Comparison of ENCODE assay signal across 1 cellular context in the genomic region with DNA sequence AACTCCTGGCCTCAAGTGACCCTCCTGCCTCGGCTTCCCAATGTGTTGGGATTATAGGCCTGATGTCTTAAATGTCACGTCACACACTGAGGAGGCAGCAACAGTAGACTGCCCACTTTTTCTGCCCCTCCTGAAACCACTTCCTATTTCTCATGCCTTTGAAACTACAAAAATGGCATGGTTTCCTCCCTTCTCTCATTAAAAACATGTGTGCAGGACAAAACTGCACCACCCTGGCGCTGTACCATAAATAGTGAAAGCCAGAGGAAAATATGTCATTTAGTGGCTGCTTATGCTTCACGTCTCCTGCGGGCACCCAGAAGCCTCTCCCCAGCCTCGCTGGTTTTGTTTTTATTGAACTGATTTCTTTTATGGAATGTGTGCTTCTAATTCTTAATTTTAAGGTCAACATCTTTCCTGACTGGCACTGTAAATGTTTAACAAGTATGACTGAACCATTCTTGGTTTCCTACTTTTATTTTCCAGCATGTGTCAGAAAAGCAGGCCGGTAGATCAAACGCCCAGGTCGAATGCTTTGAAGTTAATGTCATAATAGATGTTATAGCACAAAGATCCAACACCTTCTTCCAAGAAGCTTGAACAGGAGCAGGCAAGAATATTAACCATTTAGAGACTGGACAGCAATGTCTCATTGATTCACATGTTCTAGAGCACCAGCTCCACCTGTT.
TF ChIP-seq lines count a peak whose summit lies in the region.

No MANE protein-coding gene starts in this region.

TF ChIP-seq in SK-N-SH, 30 proteins besides CTCF, POLR2A, EP300 and RAD21 (continued from another document):
- TF ChIP-seq, protein P1, sequence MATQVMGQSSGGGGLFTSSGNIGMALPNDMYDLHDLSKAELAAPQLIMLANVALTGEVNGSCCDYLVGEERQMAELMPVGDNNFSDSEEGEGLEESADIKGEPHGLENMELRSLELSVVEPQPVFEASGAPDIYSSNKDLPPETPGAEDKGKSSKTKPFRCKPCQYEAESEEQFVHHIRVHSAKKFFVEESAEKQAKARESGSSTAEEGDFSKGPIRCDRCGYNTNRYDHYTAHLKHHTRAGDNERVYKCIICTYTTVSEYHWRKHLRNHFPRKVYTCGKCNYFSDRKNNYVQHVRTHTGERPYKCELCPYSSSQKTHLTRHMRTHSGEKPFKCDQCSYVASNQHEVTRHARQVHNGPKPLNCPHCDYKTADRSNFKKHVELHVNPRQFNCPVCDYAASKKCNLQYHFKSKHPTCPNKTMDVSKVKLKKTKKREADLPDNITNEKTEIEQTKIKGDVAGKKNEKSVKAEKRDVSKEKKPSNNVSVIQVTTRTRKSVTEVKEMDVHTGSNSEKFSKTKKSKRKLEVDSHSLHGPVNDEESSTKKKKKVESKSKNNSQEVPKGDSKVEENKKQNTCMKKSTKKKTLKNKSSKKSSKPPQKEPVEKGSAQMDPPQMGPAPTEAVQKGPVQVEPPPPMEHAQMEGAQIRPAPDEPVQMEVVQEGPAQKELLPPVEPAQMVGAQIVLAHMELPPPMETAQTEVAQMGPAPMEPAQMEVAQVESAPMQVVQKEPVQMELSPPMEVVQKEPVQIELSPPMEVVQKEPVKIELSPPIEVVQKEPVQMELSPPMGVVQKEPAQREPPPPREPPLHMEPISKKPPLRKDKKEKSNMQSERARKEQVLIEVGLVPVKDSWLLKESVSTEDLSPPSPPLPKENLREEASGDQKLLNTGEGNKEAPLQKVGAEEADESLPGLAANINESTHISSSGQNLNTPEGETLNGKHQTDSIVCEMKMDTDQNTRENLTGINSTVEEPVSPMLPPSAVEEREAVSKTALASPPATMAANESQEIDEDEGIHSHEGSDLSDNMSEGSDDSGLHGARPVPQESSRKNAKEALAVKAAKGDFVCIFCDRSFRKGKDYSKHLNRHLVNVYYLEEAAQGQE (IDR thresholded peaks at IDR 0.05; ENCODE audit: low read depth, low read length) = no peak
- TF ChIP-seq TCF12 (IDR thresholded peaks at IDR 0.05) (peak; percentile 100), RCOR1 (IDR thresholded peaks at IDR 0.05; ENCODE audit: low read length) (no peak), JUND (IDR thresholded peaks at IDR 0.05) (peak; percentile 84), FOXM1 (IDR thresholded peaks at IDR 0.05; ENCODE audit: low read depth) (peak; percentile 75), RXRA (IDR thresholded peaks at IDR 0.05; ENCODE audit: borderline replicate concordance, low read depth) (peak; percentile 46; the same call in 1 of the 2 replicates), FOXJ3 (CRISPR knock-in tag; IDR thresholded peaks at IDR 0.05) (no peak), YY1 (IDR thresholded peaks at IDR 0.05; ENCODE audit: low read depth) (peak; percentile 45; the same call in 1 of the 2 replicates), TEAD4 (IDR thresholded peaks at IDR 0.05; ENCODE audit: borderline replicate concordance, insufficient read depth) (peak; percentile 90), MEF2A (IDR thresholded peaks at IDR 0.05; ENCODE audit: borderline replicate concordance, low read depth) (peak; percentile 76; the same call in 1 of the 2 replicates), MXI1 (IDR thresholded peaks at IDR 0.05; ENCODE audit: low read depth, low read length) (no peak), GABPA (IDR thresholded peaks at IDR 0.05; ENCODE audit: low read depth) (peak; percentile 57), GATA2 (CRISPR knock-in tag; IDR thresholded peaks at IDR 0.05) (no peak), EZH2phosphoT487 (IDR thresholded peaks at IDR 0.05; ENCODE audit: borderline replicate concordance, low read depth) (no peak), SIN3A (IDR thresholded peaks at IDR 0.05; ENCODE audit: borderline replicate concordance, low read depth, low read length) (no peak; the same call in 1 of the 2 replicates), SMC3 (IDR thresholded peaks at IDR 0.05; ENCODE audit: low read depth, low read length) (no peak), NRF1 (IDR thresholded peaks at IDR 0.05; ENCODE audit: low read depth, low read length) (no peak), TAF1 (IDR thresholded peaks at IDR 0.05; ENCODE audit: borderline replicate concordance, low read depth, low read length) (no peak), RFX5 (IDR thresholded peaks at IDR 0.05; ENCODE audit: low read length) (no peak), FOSL2 (IDR thresholded peaks at IDR 0.05; ENCODE audit: borderline replicate concordance, low read depth) (peak; percentile 83), NFIC (IDR thresholded peaks at IDR 0.05; ENCODE audit: borderline replicate concordance) (peak; percentile 92), CHD2 (IDR thresholded peaks at IDR 0.05; ENCODE audit: low read length, partially characterized antibody) (no peak)
- TF ChIP-seq, protein P2, sequence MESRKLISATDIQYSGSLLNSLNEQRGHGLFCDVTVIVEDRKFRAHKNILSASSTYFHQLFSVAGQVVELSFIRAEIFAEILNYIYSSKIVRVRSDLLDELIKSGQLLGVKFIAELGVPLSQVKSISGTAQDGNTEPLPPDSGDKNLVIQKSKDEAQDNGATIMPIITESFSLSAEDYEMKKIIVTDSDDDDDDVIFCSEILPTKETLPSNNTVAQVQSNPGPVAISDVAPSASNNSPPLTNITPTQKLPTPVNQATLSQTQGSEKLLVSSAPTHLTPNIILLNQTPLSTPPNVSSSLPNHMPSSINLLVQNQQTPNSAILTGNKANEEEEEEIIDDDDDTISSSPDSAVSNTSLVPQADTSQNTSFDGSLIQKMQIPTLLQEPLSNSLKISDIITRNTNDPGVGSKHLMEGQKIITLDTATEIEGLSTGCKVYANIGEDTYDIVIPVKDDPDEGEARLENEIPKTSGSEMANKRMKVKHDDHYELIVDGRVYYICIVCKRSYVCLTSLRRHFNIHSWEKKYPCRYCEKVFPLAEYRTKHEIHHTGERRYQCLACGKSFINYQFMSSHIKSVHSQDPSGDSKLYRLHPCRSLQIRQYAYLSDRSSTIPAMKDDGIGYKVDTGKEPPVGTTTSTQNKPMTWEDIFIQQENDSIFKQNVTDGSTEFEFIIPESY (IDR thresholded peaks at IDR 0.05; ENCODE audit: borderline replicate concordance, low read depth) = peak; percentile 81; the same call in 1 of the 2 replicates
- TF ChIP-seq, protein P3, sequence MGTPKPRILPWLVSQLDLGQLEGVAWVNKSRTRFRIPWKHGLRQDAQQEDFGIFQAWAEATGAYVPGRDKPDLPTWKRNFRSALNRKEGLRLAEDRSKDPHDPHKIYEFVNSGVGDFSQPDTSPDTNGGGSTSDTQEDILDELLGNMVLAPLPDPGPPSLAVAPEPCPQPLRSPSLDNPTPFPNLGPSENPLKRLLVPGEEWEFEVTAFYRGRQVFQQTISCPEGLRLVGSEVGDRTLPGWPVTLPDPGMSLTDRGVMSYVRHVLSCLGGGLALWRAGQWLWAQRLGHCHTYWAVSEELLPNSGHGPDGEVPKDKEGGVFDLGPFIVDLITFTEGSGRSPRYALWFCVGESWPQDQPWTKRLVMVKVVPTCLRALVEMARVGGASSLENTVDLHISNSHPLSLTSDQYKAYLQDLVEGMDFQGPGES (IDR thresholded peaks at IDR 0.05; ENCODE audit: low read depth, low read length) = no peak
- TF ChIP-seq, protein P4, sequence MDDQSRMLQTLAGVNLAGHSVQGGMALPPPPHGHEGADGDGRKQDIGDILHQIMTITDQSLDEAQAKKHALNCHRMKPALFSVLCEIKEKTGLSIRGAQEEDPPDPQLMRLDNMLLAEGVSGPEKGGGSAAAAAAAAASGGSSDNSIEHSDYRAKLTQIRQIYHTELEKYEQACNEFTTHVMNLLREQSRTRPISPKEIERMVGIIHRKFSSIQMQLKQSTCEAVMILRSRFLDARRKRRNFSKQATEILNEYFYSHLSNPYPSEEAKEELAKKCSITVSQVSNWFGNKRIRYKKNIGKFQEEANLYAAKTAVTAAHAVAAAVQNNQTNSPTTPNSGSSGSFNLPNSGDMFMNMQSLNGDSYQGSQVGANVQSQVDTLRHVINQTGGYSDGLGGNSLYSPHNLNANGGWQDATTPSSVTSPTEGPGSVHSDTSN (IDR thresholded peaks at IDR 0.05) = peak; percentile 73
- TF ChIP-seq, protein P5, sequence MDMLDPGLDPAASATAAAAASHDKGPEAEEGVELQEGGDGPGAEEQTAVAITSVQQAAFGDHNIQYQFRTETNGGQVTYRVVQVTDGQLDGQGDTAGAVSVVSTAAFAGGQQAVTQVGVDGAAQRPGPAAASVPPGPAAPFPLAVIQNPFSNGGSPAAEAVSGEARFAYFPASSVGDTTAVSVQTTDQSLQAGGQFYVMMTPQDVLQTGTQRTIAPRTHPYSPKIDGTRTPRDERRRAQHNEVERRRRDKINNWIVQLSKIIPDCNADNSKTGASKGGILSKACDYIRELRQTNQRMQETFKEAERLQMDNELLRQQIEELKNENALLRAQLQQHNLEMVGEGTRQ (IDR thresholded peaks at IDR 0.05; ENCODE audit: borderline replicate concordance, low read depth, low read length) = no peak
